21 cellular contexts compared by ENCODE assay signal in the genomic region with DNA sequence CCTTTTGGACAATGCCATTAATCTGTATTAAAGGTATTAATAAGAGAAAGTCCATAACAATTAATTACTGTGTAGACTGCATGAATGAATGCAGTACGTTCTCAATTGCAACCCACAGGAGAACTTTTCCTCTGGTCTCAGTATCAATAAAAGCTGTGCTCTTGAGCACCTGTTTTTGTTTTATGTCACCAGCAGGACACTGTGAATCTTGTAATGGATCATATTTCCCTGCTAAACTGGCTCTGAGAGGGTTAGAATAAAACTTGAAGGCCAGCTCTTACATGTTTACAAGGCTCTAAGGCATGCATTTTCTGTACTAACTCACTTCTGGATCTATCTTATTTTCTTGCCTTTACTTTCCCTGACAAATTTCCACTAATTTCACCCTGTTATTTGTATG.
"Had no signal": no experiment of that assay in that cellular context is flagged by ENCODE, and none has a peak within 500 bp of the region (broad histone marks: within the 10 kb centered on the region; RNA-seq: fewer than 3 reads in every experiment).

No MANE protein-coding gene starts in this region.

- DNase-seq: activated CD4-positive, alpha-beta T cell treated with anti-CD3 and anti-CD28 coated beads for 1 hour; activated CD4-positive, alpha-beta T cell treated with anti-CD3 and anti-CD28 coated beads, Interleukin-2, amount 50 U/mL, for 1 hour; activated CD8-positive, alpha-beta T cell treated with anti-CD3 and anti-CD28 coated beads, Interleukin-2, amount 10 ng/mL, durations not matched to agents 7 days and 5 days; activated gamma-delta T cell treated with Interleukin-2 at 50 U/mL for 16 hours; anterior cingulate cortex; body of pancreas; cortex of kidney; endodermal cell; esophagus squamous epithelium; head of caudate nucleus; hypothalamus; naive B cell; nucleus accumbens; right lobe of liver; stimulated activated CD4-positive, alpha-beta T cell treated with anti-CD3 and anti-CD28 coated beads, Interleukin-15, amount 100 ng/mL, for 24 hours; trophoblast cell had no signal

- H3K36me3 ChIP-seq: cardiac muscle cell, esophagus squamous epithelium, gastroesophageal sphincter, right lobe of liver, vagina had no signal

- H3K27ac ChIP-seq: body of pancreas, cardiac muscle cell, esophagus squamous epithelium, right lobe of liver, vagina had no signal

- H3K4me2 ChIP-seq: smooth muscle cell had no signal

- H3K4me3 ChIP-seq: body of pancreas, cardiac muscle cell, esophagus squamous epithelium, gastroesophageal sphincter, right lobe of liver, smooth muscle cell, vagina had no signal

- H3K27me3 ChIP-seq: body of pancreas, cardiac muscle cell, esophagus squamous epithelium, gastroesophageal sphincter, right lobe of liver, vagina had no signal

- H3K4me1 ChIP-seq: body of pancreas, esophagus squamous epithelium, right lobe of liver, vagina had no signal

- ATAC-seq: activated CD8-positive, alpha-beta T cell treated with anti-CD3 and anti-CD28 coated beads, Interleukin-2, amount 10 ng/mL, durations not matched to agents 7 days and 5 days; body of pancreas; gastroesophageal sphincter; right lobe of liver; stimulated activated memory B cell treated with anti-CD40 and anti-IgM and Interleukin-4, amounts not matched to agents 10 μg/mL and 1 μg/mL and 100 μg/mL, for 72 hours had no signal

- H3K9me3 ChIP-seq: body of pancreas, right lobe of liver, vagina had no signal
